Comparison of ENCODE assay signal across 31 cellular contexts in genomic region chr21:39392296-39392695, GRCh38. TPM values are rescaled to one million over a fixed set of nuclear protein-coding genes. Genes with fewer than 3 reads are reported as not detected.
"Had no signal": no experiment of that assay in that cellular context is flagged by ENCODE, and none has a peak within 500 bp of the region (broad histone marks: within the 10 kb centered on the region; RNA-seq: fewer than 3 reads in every experiment).

No MANE protein-coding gene starts in this region.

- H3K9me3 ChIP-seq: adrenal gland, body of pancreas, esophagus muscularis mucosa, gastrocnemius medialis had no signal

- H3K27me3 ChIP-seq: adrenal gland, body of pancreas, esophagus muscularis mucosa, foreskin keratinocyte, gastrocnemius medialis had no signal

- H3K27me3 Mint-ChIP-seq: activated B cell treated with CpG ODN at 0.5 μM for 24 hours; activated CD8-positive, alpha-beta memory T cell treated with anti-CD3 and anti-CD28 coated beads, Interleukin-2, amount 10 ng/mL, durations not matched to agents 7 days and 5 days; activated naive CD4-positive, alpha-beta T cell treated with anti-CD3 and anti-CD28 coated beads, Interleukin-2, amount 50 U/mL, for 24 hours; activated naive CD8-positive, alpha-beta T cell treated with anti-CD3 and anti-CD28 coated beads for 36 hours; activated naive CD8-positive, alpha-beta T cell treated with anti-CD3 and anti-CD28 coated beads, Interleukin-2, amount 50 U/mL, for 24 hours; effector memory CD8-positive, alpha-beta T cell had no signal

- H3K4me3 Mint-ChIP-seq: activated B cell treated with CpG ODN at 0.5 μM for 24 hours; activated CD8-positive, alpha-beta memory T cell treated with anti-CD3 and anti-CD28 coated beads, Interleukin-2, amount 10 ng/mL, durations not matched to agents 7 days and 5 days; activated CD8-positive, alpha-beta T cell treated with anti-CD3 and anti-CD28 coated beads, Interleukin-2, amount 10 ng/mL, durations not matched to agents 7 days and 5 days; activated naive CD4-positive, alpha-beta T cell treated with anti-CD3 and anti-CD28 coated beads for 36 hours; activated naive CD4-positive, alpha-beta T cell treated with anti-CD3 and anti-CD28 coated beads, Interleukin-2, amount 50 U/mL, for 24 hours; activated naive CD8-positive, alpha-beta T cell treated with anti-CD3 and anti-CD28 coated beads for 36 hours; activated naive CD8-positive, alpha-beta T cell treated with anti-CD3 and anti-CD28 coated beads, Interleukin-2, amount 50 U/mL, for 24 hours; activated T-helper 1 cell treated with anti-CD3 and anti-CD28 coated beads, Interleukin-12 subunit alpha, Interleukin-12 subunit beta, Interleukin-2, Interleukin-4 antibody, amounts not matched to agents 30 ng/mL and 10 ng/mL and 1 ng/mL, durations not matched to agents 14 hours and 24 hours and 36 hours; effector memory CD8-positive, alpha-beta T cell had no signal

- H3K27ac ChIP-seq: adrenal gland, body of pancreas, esophagus muscularis mucosa, foreskin keratinocyte, gastrocnemius medialis had no signal

- H3K9me3 Mint-ChIP-seq: activated B cell treated with CpG ODN at 0.5 μM for 24 hours; activated naive CD4-positive, alpha-beta T cell treated with anti-CD3 and anti-CD28 coated beads for 36 hours; activated naive CD4-positive, alpha-beta T cell treated with anti-CD3 and anti-CD28 coated beads, Interleukin-2, amount 50 U/mL, for 24 hours; activated naive CD8-positive, alpha-beta T cell treated with anti-CD3 and anti-CD28 coated beads for 36 hours; activated naive CD8-positive, alpha-beta T cell treated with anti-CD3 and anti-CD28 coated beads, Interleukin-2, amount 50 U/mL, for 24 hours; activated T-helper 1 cell treated with anti-CD3 and anti-CD28 coated beads, Interleukin-12 subunit alpha, Interleukin-12 subunit beta, Interleukin-2, Interleukin-4 antibody, amounts not matched to agents 30 ng/mL and 10 ng/mL and 1 ng/mL, durations not matched to agents 14 hours and 24 hours and 36 hours; activated T-helper 2 cell treated with anti-CD3 and anti-CD28 coated beads, Interferon-gamma antibody, Interleukin-2, Interleukin-4, amounts not matched to agents 10 μg/mL and 5 μg/mL and 100 μg/mL, durations not matched to agents 14 hours and 24 hours and 36 hours; effector memory CD8-positive, alpha-beta T cell had no signal

- H3K27ac Mint-ChIP-seq: activated B cell treated with CpG ODN at 0.5 μM for 24 hours; activated CD8-positive, alpha-beta memory T cell treated with anti-CD3 and anti-CD28 coated beads, Interleukin-2, amount 10 ng/mL, durations not matched to agents 7 days and 5 days; activated CD8-positive, alpha-beta T cell treated with anti-CD3 and anti-CD28 coated beads, Interleukin-2, amount 10 ng/mL, durations not matched to agents 7 days and 5 days; activated naive CD4-positive, alpha-beta T cell treated with anti-CD3 and anti-CD28 coated beads for 36 hours; activated naive CD4-positive, alpha-beta T cell treated with anti-CD3 and anti-CD28 coated beads, Interleukin-2, amount 50 U/mL, for 24 hours; activated naive CD8-positive, alpha-beta T cell treated with anti-CD3 and anti-CD28 coated beads for 36 hours; activated naive CD8-positive, alpha-beta T cell treated with anti-CD3 and anti-CD28 coated beads, Interleukin-2, amount 50 U/mL, for 24 hours; activated T-helper 1 cell treated with anti-CD3 and anti-CD28 coated beads, Interleukin-12 subunit alpha, Interleukin-12 subunit beta, Interleukin-2, Interleukin-4 antibody, amounts not matched to agents 30 ng/mL and 10 ng/mL and 1 ng/mL, durations not matched to agents 14 hours and 24 hours and 36 hours; activated T-helper 2 cell treated with anti-CD3 and anti-CD28 coated beads, Interferon-gamma antibody, Interleukin-2, Interleukin-4, amounts not matched to agents 10 μg/mL and 5 μg/mL and 100 μg/mL, durations not matched to agents 14 hours and 24 hours and 36 hours; effector memory CD8-positive, alpha-beta T cell had no signal

- H3K36me3 Mint-ChIP-seq: activated naive CD4-positive, alpha-beta T cell treated with anti-CD3 and anti-CD28 coated beads, Interleukin-2, amount 50 U/mL, for 24 hours had no signal

- H3K4me3 ChIP-seq: adrenal gland, body of pancreas, esophagus muscularis mucosa, gastrocnemius medialis had no signal

- DNase-seq: activated B cell treated with CpG ODN at 0.5 μM for 24 hours; activated CD4-positive, alpha-beta T cell treated with anti-CD3 and anti-CD28 coated beads for 48 hours; activated CD4-positive, alpha-beta T cell treated with anti-CD3 and anti-CD28 coated beads, Interleukin-2, amount 50 U/mL, for 1 hour; activated CD4-positive, alpha-beta T cell treated with anti-CD3 and anti-CD28 coated beads, Interleukin-2, amount 50 U/mL, for 48 hours; activated CD8-positive, alpha-beta memory T cell treated with anti-CD3 and anti-CD28 coated beads, Interleukin-2, amount 10 ng/mL, durations not matched to agents 7 days and 5 days; activated CD8-positive, alpha-beta memory T cell treated with anti-CD3 and anti-CD28 coated beads, Interleukin-2, amount 50 U/mL, for 4 hours; activated CD8-positive, alpha-beta T cell treated with anti-CD3 and anti-CD28 coated beads, Interleukin-2, amount 10 ng/mL, durations not matched to agents 7 days and 5 days; activated effector memory CD4-positive, alpha-beta T cell treated with anti-CD3 and anti-CD28 coated beads, Interleukin-2, amount 50 U/mL, for 16 hours; activated naive CD4-positive, alpha-beta T cell treated with anti-CD3 and anti-CD28 coated beads for 36 hours; activated naive CD8-positive, alpha-beta T cell treated with anti-CD3 and anti-CD28 coated beads for 36 hours; activated naive CD8-positive, alpha-beta T cell treated with anti-CD3 and anti-CD28 coated beads, Interleukin-2, amount 50 U/mL, for 24 hours; activated T-cell treated with anti-CD3 and anti-CD28 coated beads, Interleukin-2, amount 50 U/mL, for 1 hour; activated T-cell treated with anti-CD3 and anti-CD28 coated beads, Interleukin-2, amount 50 U/mL, for 48 hours; adrenal gland; amygdala; aorta; body of pancreas; caudate nucleus; cortex of kidney; dermis blood vessel endothelial cell; effector CD4-positive, alpha-beta T cell; effector memory CD8-positive, alpha-beta T cell; erythroblast; foreskin keratinocyte; gastrocnemius medialis; T-helper 2 cell had no signal

- ATAC-seq: activated CD4-positive, CD25-positive, alpha-beta regulatory T cell treated with anti-CD3 and anti-CD28 coated beads, Interleukin-2, amount 50 U/mL, for 24 hours; activated CD8-positive, alpha-beta memory T cell treated with anti-CD3 and anti-CD28 coated beads, Interleukin-2, amount 10 ng/mL, durations not matched to agents 7 days and 5 days; activated CD8-positive, alpha-beta T cell treated with anti-CD3 and anti-CD28 coated beads, Interleukin-2, amount 10 ng/mL, durations not matched to agents 7 days and 5 days; activated naive CD8-positive, alpha-beta T cell treated with anti-CD3 and anti-CD28 coated beads, Interleukin-2, amount 50 U/mL, for 24 hours; body of pancreas; effector memory CD8-positive, alpha-beta T cell; foreskin keratinocyte; gastrocnemius medialis had no signal

RNA-seq across cellular contexts. Expression of gene LCA5L, which starts 53.3 kb away (rescaled TPM):
- total RNA-seq: activated CD8-positive, alpha-beta memory T cell treated with anti-CD3 and anti-CD28 coated beads, Interleukin-2, amount 10 ng/mL, durations not matched to agents 7 days and 5 days; activated T-helper 1 cell treated with anti-CD3 and anti-CD28 coated beads, Interleukin-12 subunit alpha, Interleukin-12 subunit beta, Interleukin-2, Interleukin-4 antibody, amounts not matched to agents 30 ng/mL and 10 ng/mL and 1 ng/mL, durations not matched to agents 14 hours and 24 hours and 36 hours had no signal
